In genomic region chr12:94561943-94562411, GRCh38 we compare ENCODE assay signal across 8 cellular contexts.
DNase-seq lines count a peak whose midpoint lies in the region; ATAC-seq and TF ChIP-seq lines count a peak whose summit lies in the region.

No MANE protein-coding gene starts in this region.

- no peak for TF ChIP-seq EP300 in sigmoid colon (IDR thresholded peaks at IDR 0.05)

- TF ChIP-seq CTCF in DOHH2 (IDR thresholded peaks at IDR 0.05; ENCODE audit: low read depth, low read length, poor library complexity, severe bottlenecking) (no peak), sigmoid colon (IDR thresholded peaks at IDR 0.05) (no peak)

- H3K27ac ChIP-seq in DOHH2 (ENCODE audit: low read depth, low read length) (no peak overlapping the region), sigmoid colon (no peak overlapping the region)

- TF ChIP-seq POLR2A in sigmoid colon (IDR thresholded peaks at IDR 0.05): no peak

- H3K79me2 ChIP-seq in DOHH2 (ENCODE audit: control insufficient read depth, low read length): no peaks in the 10 kb centered on the region

- H3K27me3 ChIP-seq in DOHH2 (ENCODE audit: control insufficient read depth, low read length): 0 out of 2 replicates have a peak, but pooled peaks cover 4% of the 10 kb centered on the region
- H3K27me3 ChIP-seq in sigmoid colon: no peaks in the 10 kb centered on the region

- DNase-seq in astrocyte of the hippocampus (ENCODE audit: low read depth, low spot score): peak; percentile 64
- DNase-seq in occipital lobe (lab: John Stamatoyannopoulos, UW): peak; percentile 79
- no peak for DNase-seq in sigmoid colon
- DNase-seq in COLO829 (ENCODE audit: low spot score): no peak
- DNase-seq in stimulated activated naive CD4-positive, alpha-beta T cell (lab: John Stamatoyannopoulos, UW): no peak

- 30 to 72% methylated on average over 11 of the region's 11 CpGs for WGBS in sigmoid colon, 2 donors

- no peaks in the 10 kb centered on the region for H3F3A ChIP-seq in DOHH2 (ENCODE audit: control insufficient read depth, insufficient read depth)

- peaks cover 22% of the 10 kb centered on the region for H3K4me1 ChIP-seq in DOHH2 (ENCODE audit: control insufficient read depth, low read length)
- no peaks in the 10 kb centered on the region for H3K4me1 ChIP-seq in sigmoid colon

- H3K9me3 ChIP-seq in DOHH2 (ENCODE audit: control insufficient read depth, insufficient read depth, low read length) (no peaks in the 10 kb centered on the region), sigmoid colon (peaks cover 0 to 3% (median 0%) of the 10 kb centered on the region in 4 donors)

- no peaks in the 10 kb centered on the region for H4K20me1 ChIP-seq in DOHH2 (ENCODE audit: control insufficient read depth, insufficient read depth, low read depth, low read length)

- H3K4me2 ChIP-seq in DOHH2 (ENCODE audit: low read length): peak overlapping the region; percentile 20

- H3K36me3 ChIP-seq in DOHH2 (ENCODE audit: control insufficient read depth, low read length) (no peaks in the 10 kb centered on the region), sigmoid colon (no peaks in the 10 kb centered on the region)

- intact Hi-C loops in sigmoid colon (cut with DNase I): no loop called here

- no peaks in the 10 kb centered on the region for H3K9me2 ChIP-seq in DOHH2 (replicated peaks; ENCODE audit: control insufficient read depth, low read length)

- H3K4me3 ChIP-seq in DOHH2 (ENCODE audit: low read length) (no peak overlapping the region), sigmoid colon (no peak overlapping the region)

- ATAC-seq in GM19328 (IDR thresholded peaks at IDR 0.05; ENCODE audit: unreplicated experiment): peak; percentile 74
- ATAC-seq in HG03139 (IDR thresholded peaks at IDR 0.05; ENCODE audit: unreplicated experiment): peak; percentile 69

Comparison
In these comparisons a context has a peak if more than half of its experiments do, and no peak if none do; other contexts are left out.
1. DNase-seq: peak in astrocyte of the hippocampus (single experiment) and occipital lobe (single experiment); none in sigmoid colon (single experiment), COLO829 (single experiment) and stimulated activated naive CD4-positive, alpha-beta T cell (0 of 6).